17 cellular contexts compared by ENCODE assay signal in genomic region chr13:81986308-81986707, GRCh38.
"Had no signal": no experiment of that assay in that cellular context is flagged by ENCODE, and none has a peak within 500 bp of the region (broad histone marks: within the 10 kb centered on the region; RNA-seq: fewer than 3 reads in every experiment).

No MANE protein-coding gene starts in this region.

- H3K9me3 ChIP-seq: prostate gland, right atrium auricular region, thoracic aorta, upper lobe of right lung had no signal

- H3K27ac ChIP-seq: cardiac muscle cell, heart right ventricle, prostate gland, right atrium auricular region, spleen, thoracic aorta, upper lobe of right lung had no signal

- H3K4me3 Mint-ChIP-seq: activated CD4-positive, alpha-beta T cell treated with anti-CD3 and anti-CD28 coated beads, Interleukin-2, amount 10 ng/mL, durations not matched to agents 7 days and 5 days; activated CD8-positive, alpha-beta T cell treated with anti-CD3 and anti-CD28 coated beads, Interleukin-2, amount 10 ng/mL, durations not matched to agents 7 days and 5 days; activated naive CD8-positive, alpha-beta T cell treated with anti-CD3 and anti-CD28 coated beads, Interleukin-2, amount 50 U/mL, for 24 hours; activated T-helper 1 cell treated with anti-CD3 and anti-CD28 coated beads, Interleukin-12 subunit alpha, Interleukin-12 subunit beta, Interleukin-2, Interleukin-4 antibody, amounts not matched to agents 30 ng/mL and 10 ng/mL and 1 ng/mL, durations not matched to agents 14 hours and 24 hours and 36 hours; memory B cell; naive thymus-derived CD4-positive, alpha-beta T cell had no signal

- H3K4me1 Mint-ChIP-seq: activated CD4-positive, alpha-beta T cell treated with anti-CD3 and anti-CD28 coated beads, Interleukin-2, amount 10 ng/mL, durations not matched to agents 7 days and 5 days; activated naive CD8-positive, alpha-beta T cell treated with anti-CD3 and anti-CD28 coated beads, Interleukin-2, amount 50 U/mL, for 24 hours; memory B cell; naive thymus-derived CD4-positive, alpha-beta T cell had no signal

- H3K36me3 Mint-ChIP-seq: memory B cell; naive thymus-derived CD4-positive, alpha-beta T cell had no signal

- H3K4me3 ChIP-seq: cardiac muscle cell, heart right ventricle, prostate gland, right atrium auricular region, spleen, thoracic aorta, upper lobe of right lung had no signal

- H3K4me1 ChIP-seq: heart right ventricle, prostate gland, right atrium auricular region, spleen, upper lobe of right lung had no signal

- H3K36me3 ChIP-seq: cardiac muscle cell, heart right ventricle, prostate gland, right atrium auricular region, spleen, thoracic aorta, upper lobe of right lung had no signal

- H3K27me3 ChIP-seq: cardiac muscle cell, heart right ventricle, right atrium auricular region, spleen, upper lobe of right lung had no signal

- H3K27ac Mint-ChIP-seq: activated CD4-positive, alpha-beta T cell treated with anti-CD3 and anti-CD28 coated beads, Interleukin-2, amount 10 ng/mL, durations not matched to agents 7 days and 5 days; activated CD8-positive, alpha-beta T cell treated with anti-CD3 and anti-CD28 coated beads, Interleukin-2, amount 10 ng/mL, durations not matched to agents 7 days and 5 days; activated naive CD8-positive, alpha-beta T cell treated with anti-CD3 and anti-CD28 coated beads, Interleukin-2, amount 50 U/mL, for 24 hours; activated T-helper 1 cell treated with anti-CD3 and anti-CD28 coated beads, Interleukin-12 subunit alpha, Interleukin-12 subunit beta, Interleukin-2, Interleukin-4 antibody, amounts not matched to agents 30 ng/mL and 10 ng/mL and 1 ng/mL, durations not matched to agents 14 hours and 24 hours and 36 hours; memory B cell; naive thymus-derived CD4-positive, alpha-beta T cell had no signal

- DNase-seq: activated CD4-positive, alpha-beta T cell treated with anti-CD3 and anti-CD28 coated beads, Interleukin-2, amount 10 ng/mL, durations not matched to agents 7 days and 5 days; activated CD8-positive, alpha-beta T cell treated with anti-CD3 and anti-CD28 coated beads, Interleukin-2, amount 10 ng/mL, durations not matched to agents 7 days and 5 days; activated gamma-delta T cell; activated naive CD4-positive, alpha-beta T cell treated with anti-CD3 and anti-CD28 coated beads, Interleukin-2, amount 50 U/mL, for 16 hours; activated naive CD8-positive, alpha-beta T cell treated with anti-CD3 and anti-CD28 coated beads, Interleukin-2, amount 50 U/mL, for 24 hours; heart right ventricle; naive thymus-derived CD4-positive, alpha-beta T cell; spleen; stimulated activated CD4-positive, alpha-beta T cell treated with anti-CD3 and anti-CD28 coated beads, Interleukin-4, amount 100 ng/mL, for 24 hours; stimulated activated naive CD4-positive, alpha-beta T cell treated with Interleukin-2 at 50 U/mL for 16 hours; upper lobe of right lung had no signal

- H3K27me3 Mint-ChIP-seq: activated CD4-positive, alpha-beta T cell treated with anti-CD3 and anti-CD28 coated beads, Interleukin-2, amount 10 ng/mL, durations not matched to agents 7 days and 5 days; memory B cell; naive thymus-derived CD4-positive, alpha-beta T cell had no signal
